In the genomic region with DNA sequence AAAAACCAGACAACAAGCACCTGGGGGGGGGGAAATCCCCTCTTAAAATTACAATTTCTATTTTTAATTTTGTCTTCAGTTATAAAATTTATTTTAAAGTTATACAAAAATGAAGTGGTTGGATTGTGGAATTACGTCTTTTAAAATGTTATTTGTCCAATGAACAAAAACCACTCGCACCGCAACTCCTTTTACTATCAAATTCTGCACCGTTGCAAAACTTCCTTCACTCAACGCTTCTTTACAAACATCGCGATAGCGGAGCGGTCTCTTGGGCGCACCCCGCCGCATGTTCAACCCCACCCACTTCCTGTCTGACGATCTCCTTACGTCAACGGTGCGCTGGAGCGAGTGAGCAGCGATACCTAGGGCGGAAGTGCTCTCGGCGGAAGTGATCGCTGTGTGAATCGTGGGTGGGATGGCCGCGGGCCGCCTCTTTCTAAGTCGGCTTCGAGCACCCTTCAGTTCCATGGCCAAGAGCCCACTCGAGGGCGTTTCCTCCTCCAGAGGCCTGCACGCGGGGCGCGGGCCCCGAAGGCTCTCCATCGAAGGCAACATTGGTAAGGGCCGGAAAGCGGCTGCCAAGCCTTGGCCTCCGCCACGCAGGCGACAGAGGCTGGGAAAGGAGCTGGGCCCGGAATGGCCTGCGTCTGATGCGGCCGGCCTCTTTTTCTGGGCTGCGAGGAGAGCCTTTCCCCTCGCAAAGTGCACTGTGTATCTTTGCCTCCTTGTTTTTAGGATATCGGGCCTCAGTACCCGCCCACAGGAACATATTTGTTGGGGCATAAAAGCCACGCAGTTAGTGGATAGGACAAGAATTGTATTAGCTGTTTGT, we compare ENCODE assay signal across 8 cellular contexts. TPM values are rescaled to one million over a fixed set of nuclear protein-coding genes. Genes with fewer than 3 reads are reported as not detected.
DNase-seq lines count a peak whose midpoint lies in the region; ATAC-seq and TF ChIP-seq lines count a peak whose summit lies in the region.

A gene (plus strand): TSS at position 388 of the 835 bp plus-strand sequence. CDS start 31 bp downstream, at position 419.

- peaks cover 56% of the 10 kb centered on the region for H3K4me1 Mint-ChIP-seq in activated T-helper 1 cell treated with anti-CD3 and anti-CD28 coated beads, Interleukin-12 subunit alpha, Interleukin-12 subunit beta, Interleukin-2, Interleukin-4 antibody, amounts not matched to agents 30 ng/mL and 10 ng/mL and 1 ng/mL, durations not matched to agents 14 hours and 24 hours and 36 hours (ENCODE audit: low read depth)

- H3K9me2 ChIP-seq in GM23248 (ENCODE audit: insufficient read depth): no peaks in the 10 kb centered on the region

- no peaks in the 10 kb centered on the region for H3K9me3 ChIP-seq in DND-41 (ENCODE audit: insufficient read depth, low read length, severe bottlenecking)
- H3K9me3 ChIP-seq in GM23248 (ENCODE audit: low read depth): no peaks in the 10 kb centered on the region
- no peaks in the 10 kb centered on the region for H3K9me3 ChIP-seq in esophagus squamous epithelium

- TF ChIP-seq POLR2A in esophagus squamous epithelium (IDR thresholded peaks at IDR 0.05): peak in 3 of 4 donors; percentile 91 to 96 (median 95)

- H3K27me3 Mint-ChIP-seq in activated T-helper 1 cell treated with anti-CD3 and anti-CD28 coated beads, Interleukin-12 subunit alpha, Interleukin-12 subunit beta, Interleukin-2, Interleukin-4 antibody, amounts not matched to agents 30 ng/mL and 10 ng/mL and 1 ng/mL, durations not matched to agents 14 hours and 24 hours and 36 hours (ENCODE audit: insufficient read depth): no peaks in the 10 kb centered on the region

- H4K20me1 ChIP-seq in DND-41 (ENCODE audit: insufficient read depth, low read length) (peaks cover 20% of the 10 kb centered on the region), GM23248 (ENCODE audit: insufficient read depth) (peaks cover 6% of the 10 kb centered on the region; the same call in 1 of the 2 replicates)

- H3K4me1 ChIP-seq in DND-41 (ENCODE audit: insufficient read depth, low read length) (peaks cover 47% of the 10 kb centered on the region), GM23248 (ENCODE audit: insufficient read depth) (peaks cover 14% of the 10 kb centered on the region), esophagus squamous epithelium (peaks cover 8 to 62% (median 31%) of the 10 kb centered on the region in 3 donors)

- no peaks in the 10 kb centered on the region for H3K9me3 Mint-ChIP-seq in activated T-helper 1 cell treated with anti-CD3 and anti-CD28 coated beads, Interleukin-12 subunit alpha, Interleukin-12 subunit beta, Interleukin-2, Interleukin-4 antibody, amounts not matched to agents 30 ng/mL and 10 ng/mL and 1 ng/mL, durations not matched to agents 14 hours and 24 hours and 36 hours

- intact Hi-C loops in activated T-helper 1 cell treated with anti-CD3 and anti-CD28 coated beads, Interleukin-12 subunit alpha, Interleukin-12 subunit beta, Interleukin-2, Interleukin-4 antibody, amounts not matched to agents 30 ng/mL and 10 ng/mL and 1 ng/mL, durations not matched to agents 14 hours and 24 hours and 36 hours (cut with micrococcal nuclease): loop anchor here (1.0 to 10.0 kb wide), 15 partner anchors 18 to 528 kb away; a partner anchor contains a TSS
- intact Hi-C loops in esophagus squamous epithelium (cut with DNase I): loop anchor here (5.0 kb wide), 1 partner anchor 56 kb away; a partner anchor contains a TSS

- H3K79me2 ChIP-seq in DND-41 (ENCODE audit: insufficient read depth, low read length) (peaks cover 48% of the 10 kb centered on the region), GM23248 (ENCODE audit: insufficient read depth) (peaks cover 44% of the 10 kb centered on the region)

- H3K4me3 Mint-ChIP-seq in activated T-helper 1 cell treated with anti-CD3 and anti-CD28 coated beads, Interleukin-12 subunit alpha, Interleukin-12 subunit beta, Interleukin-2, Interleukin-4 antibody, amounts not matched to agents 30 ng/mL and 10 ng/mL and 1 ng/mL, durations not matched to agents 14 hours and 24 hours and 36 hours: peak within 1 kb of the TSS; percentile 91

- H2AFZ ChIP-seq in DND-41 (ENCODE audit: low read depth, low read length) (peak within 1 kb of the TSS; percentile 91), GM23248 (peak within 1 kb of the TSS; percentile 74)

- H3K27me3 ChIP-seq in DND-41 (ENCODE audit: insufficient read depth, low read length, poor library complexity): no peaks in the 10 kb centered on the region
- no peaks in the 10 kb centered on the region for H3K27me3 ChIP-seq in GM23248 (replicated peaks; ENCODE audit: insufficient read depth)
- H3K27me3 ChIP-seq in esophagus squamous epithelium: no peaks in the 10 kb centered on the region

- H3K36me3 Mint-ChIP-seq in activated T-helper 1 cell treated with anti-CD3 and anti-CD28 coated beads, Interleukin-12 subunit alpha, Interleukin-12 subunit beta, Interleukin-2, Interleukin-4 antibody, amounts not matched to agents 30 ng/mL and 10 ng/mL and 1 ng/mL, durations not matched to agents 14 hours and 24 hours and 36 hours (ENCODE audit: low read depth): peaks cover 21% of the 10 kb centered on the region

- DNase-seq in DND-41 (peak; percentile 98), GM23248 (peak; percentile 100), Kasumi-1 (lab: John Stamatoyannopoulos, UW) (peak; percentile 99 to 100), RPMI7951 (ENCODE audit: low read depth) (peak; percentile 99), esophagus squamous epithelium (lab: John Stamatoyannopoulos, UW) (peak; percentile 93), myocyte (ENCODE audit: low read depth) (peak; percentile 100)
- peak; percentile 97 for DNase-seq in activated T-helper 1 cell treated with anti-CD3 and anti-CD28 coated beads, Interleukin-12 subunit alpha, Interleukin-12 subunit beta, Interleukin-2, Interleukin-4 antibody, amounts not matched to agents 30 ng/mL and 10 ng/mL and 1 ng/mL, durations not matched to agents 14 hours and 24 hours and 36 hours (ENCODE audit: low spot score)
- DNase-seq in stimulated activated CD8-positive, alpha-beta memory T cell treated with anti-CD3 and anti-CD28 coated beads, Interleukin-7, amount 100 ng/mL, for 48 hours (ENCODE audit: extremely low read depth in 1 of 2, low read depth in 1 of 2): peak; percentile 93 to 98

- ATAC-seq in DND-41 (ENCODE audit: insufficient read depth, low read depth): peak; percentile 99

- TF ChIP-seq CTCF in DND-41 (IDR thresholded peaks at IDR 0.05; ENCODE audit: borderline replicate concordance, extremely low read depth, low read length, poor library complexity, severe bottlenecking) (no peak), esophagus squamous epithelium (IDR thresholded peaks at IDR 0.05) (peak in 2 of 6 experiments; percentile 11 to 12)

- H3K4me2 ChIP-seq in DND-41 (ENCODE audit: insufficient read depth, low read length): peak within 1 kb of the TSS; percentile 85
- peak within 1 kb of the TSS; percentile 96 for H3K4me2 ChIP-seq in GM23248 (ENCODE audit: unreplicated experiment)

- H3K36me3 ChIP-seq in DND-41 (ENCODE audit: insufficient read depth, low read length) (peaks cover 15% of the 10 kb centered on the region), GM23248 (ENCODE audit: low read depth) (no peaks in the 10 kb centered on the region), esophagus squamous epithelium (no peaks in the 10 kb centered on the region)

- whole genome bisulfite sequencing in GM23248 (ENCODE audit: low coverage in 1 of 2, low lambda C conversion rate in 2 of 2, missing lambda C conversion rate in 2 of 2), 2 experiments: 1% methylated on average over 45 to 50 of the region's 50 CpGs
- WGBS in esophagus squamous epithelium, 2 donors: 0 to 1% methylated on average over 12 to 40 of the region's 50 CpGs

- H3K27ac Mint-ChIP-seq in activated T-helper 1 cell treated with anti-CD3 and anti-CD28 coated beads, Interleukin-12 subunit alpha, Interleukin-12 subunit beta, Interleukin-2, Interleukin-4 antibody, amounts not matched to agents 30 ng/mL and 10 ng/mL and 1 ng/mL, durations not matched to agents 14 hours and 24 hours and 36 hours: peak within 1 kb of the TSS; percentile 88

- in situ Hi-C loops in GM23248 (cut with MboI): no loop called here

- H3K9ac ChIP-seq in DND-41 (ENCODE audit: low read depth, low read length) (peak within 1 kb of the TSS; percentile 94), GM23248 (peak within 1 kb of the TSS; percentile 94)

- H3K27ac ChIP-seq in DND-41 (ENCODE audit: low read length): peak within 1 kb of the TSS; percentile 94
- peak within 1 kb of the TSS; percentile 84 for H3K27ac ChIP-seq in GM23248
- H3K27ac ChIP-seq in esophagus squamous epithelium: peak within 1 kb of the TSS; percentile 96 to 100 (median 98)

- H3K4me3 ChIP-seq in DND-41 (ENCODE audit: low read depth in 1 of 2, low read length in 2 of 2): peak within 1 kb of the TSS; percentile 89 to 98
- peak within 1 kb of the TSS; percentile 79 for H3K4me3 ChIP-seq in GM23248
- peak within 1 kb of the TSS; percentile 59 to 94 (median 88) for H3K4me3 ChIP-seq in esophagus squamous epithelium

- H3F3A ChIP-seq in GM23248 (ENCODE audit: insufficient read depth): peaks cover 33% of the 10 kb centered on the region

RNA-seq across cellular contexts. Expression of the gene that starts here (rescaled TPM):
- total RNA-seq in GM23248 (2014; rRNA removed; shearing (Covaris generic)): 50.9 and 59.2 TPM in 2 replicates
- 116 and 126 TPM in 2 replicates for polyA plus RNA-seq in GM23248 (2016; fragmentation: Nextera tagmentation; extraction: Ambion mirVana)
- total RNA-seq in RPMI7951 (2014; rRNA removed; shearing (Covaris generic)): 161 and 169 TPM in 2 replicates
- total RNA-seq in activated T-helper 1 cell treated with anti-CD3 and anti-CD28 coated beads, Interleukin-12 subunit alpha, Interleukin-12 subunit beta, Interleukin-2, Interleukin-4 antibody, amounts not matched to agents 30 ng/mL and 10 ng/mL and 1 ng/mL, durations not matched to agents 14 hours and 24 hours and 36 hours: 92.8 and 98.0 TPM in 2 replicates
- 10 to 100 TPM; 23.5 to 53.4 (median 40.2) TPM for total RNA-seq in esophagus squamous epithelium
- 38.8 and 44.6 TPM in 2 replicates for total RNA-seq in myocyte
- 81.7 TPM for polyA plus RNA-seq in myocyte (2012)

Comparison
In these comparisons a context has a peak if more than half of its experiments do, and no peak if none do; other contexts are left out.
1. Peak in every context shown above with its lines: DNase-seq, ATAC-seq, H3K4me3 ChIP-seq and H3K27ac ChIP-seq.